ENCODE assay signal across 2 cellular contexts in the genomic region with DNA sequence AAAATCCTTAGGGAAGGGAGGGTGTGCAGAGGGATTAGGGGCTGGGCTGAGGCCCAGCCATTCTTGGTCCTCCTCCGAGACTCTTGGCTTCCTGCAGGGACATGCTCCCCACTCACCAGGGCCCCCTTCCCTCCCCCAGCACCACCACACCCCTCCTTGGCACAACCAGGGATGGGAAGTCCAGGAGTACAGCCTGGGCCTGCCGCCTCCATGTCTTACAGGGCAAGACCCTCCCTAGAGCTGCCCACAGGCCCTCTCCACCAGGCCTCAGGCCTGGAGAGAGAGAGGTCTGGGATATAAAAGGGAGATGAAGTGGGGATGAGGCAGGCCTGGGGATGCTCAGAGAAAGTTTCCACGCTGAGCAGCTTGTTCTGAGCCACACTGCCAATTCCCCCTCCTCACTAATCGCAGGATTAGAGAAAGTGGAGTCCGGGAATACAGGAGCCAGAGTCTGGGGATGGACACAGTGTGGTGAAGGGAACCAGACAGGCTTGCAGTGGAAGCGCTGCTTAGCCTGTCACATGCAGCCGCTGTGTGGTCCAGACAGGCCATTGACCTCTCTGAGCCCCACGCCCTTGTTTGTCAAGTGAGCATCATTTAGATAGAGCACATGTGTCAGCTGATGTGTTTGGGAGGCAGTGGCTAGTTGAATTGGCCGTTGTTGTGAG.
TF ChIP-seq lines count a peak whose summit lies in the region.

No MANE protein-coding gene starts in this region.

TF ChIP-seq in SK-N-SH, 30 proteins besides CTCF, POLR2A, EP300 and RAD21 (continued from another document):
- TF ChIP-seq, protein P1, sequence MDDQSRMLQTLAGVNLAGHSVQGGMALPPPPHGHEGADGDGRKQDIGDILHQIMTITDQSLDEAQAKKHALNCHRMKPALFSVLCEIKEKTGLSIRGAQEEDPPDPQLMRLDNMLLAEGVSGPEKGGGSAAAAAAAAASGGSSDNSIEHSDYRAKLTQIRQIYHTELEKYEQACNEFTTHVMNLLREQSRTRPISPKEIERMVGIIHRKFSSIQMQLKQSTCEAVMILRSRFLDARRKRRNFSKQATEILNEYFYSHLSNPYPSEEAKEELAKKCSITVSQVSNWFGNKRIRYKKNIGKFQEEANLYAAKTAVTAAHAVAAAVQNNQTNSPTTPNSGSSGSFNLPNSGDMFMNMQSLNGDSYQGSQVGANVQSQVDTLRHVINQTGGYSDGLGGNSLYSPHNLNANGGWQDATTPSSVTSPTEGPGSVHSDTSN (IDR thresholded peaks at IDR 0.05) = no peak
- TF ChIP-seq MXI1 (IDR thresholded peaks at IDR 0.05; ENCODE audit: low read depth, low read length) = no peak
- TF ChIP-seq FOSL2 (IDR thresholded peaks at IDR 0.05; ENCODE audit: borderline replicate concordance, low read depth) = no peak
- no peak for TF ChIP-seq SMC3 (IDR thresholded peaks at IDR 0.05; ENCODE audit: low read depth, low read length)
- no peak for TF ChIP-seq EZH2phosphoT487 (IDR thresholded peaks at IDR 0.05; ENCODE audit: borderline replicate concordance, low read depth)
- no peak for TF ChIP-seq FOXM1 (IDR thresholded peaks at IDR 0.05; ENCODE audit: low read depth)
- TF ChIP-seq GABPA (IDR thresholded peaks at IDR 0.05; ENCODE audit: low read depth) = no peak
- TF ChIP-seq, protein P2, sequence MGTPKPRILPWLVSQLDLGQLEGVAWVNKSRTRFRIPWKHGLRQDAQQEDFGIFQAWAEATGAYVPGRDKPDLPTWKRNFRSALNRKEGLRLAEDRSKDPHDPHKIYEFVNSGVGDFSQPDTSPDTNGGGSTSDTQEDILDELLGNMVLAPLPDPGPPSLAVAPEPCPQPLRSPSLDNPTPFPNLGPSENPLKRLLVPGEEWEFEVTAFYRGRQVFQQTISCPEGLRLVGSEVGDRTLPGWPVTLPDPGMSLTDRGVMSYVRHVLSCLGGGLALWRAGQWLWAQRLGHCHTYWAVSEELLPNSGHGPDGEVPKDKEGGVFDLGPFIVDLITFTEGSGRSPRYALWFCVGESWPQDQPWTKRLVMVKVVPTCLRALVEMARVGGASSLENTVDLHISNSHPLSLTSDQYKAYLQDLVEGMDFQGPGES (IDR thresholded peaks at IDR 0.05; ENCODE audit: low read depth, low read length) = no peak
- no peak for TF ChIP-seq TCF12 (IDR thresholded peaks at IDR 0.05)
- no peak for TF ChIP-seq NFIC (IDR thresholded peaks at IDR 0.05; ENCODE audit: borderline replicate concordance)
- no peak for TF ChIP-seq YY1 (IDR thresholded peaks at IDR 0.05; ENCODE audit: low read depth)
- TF ChIP-seq, protein P3, sequence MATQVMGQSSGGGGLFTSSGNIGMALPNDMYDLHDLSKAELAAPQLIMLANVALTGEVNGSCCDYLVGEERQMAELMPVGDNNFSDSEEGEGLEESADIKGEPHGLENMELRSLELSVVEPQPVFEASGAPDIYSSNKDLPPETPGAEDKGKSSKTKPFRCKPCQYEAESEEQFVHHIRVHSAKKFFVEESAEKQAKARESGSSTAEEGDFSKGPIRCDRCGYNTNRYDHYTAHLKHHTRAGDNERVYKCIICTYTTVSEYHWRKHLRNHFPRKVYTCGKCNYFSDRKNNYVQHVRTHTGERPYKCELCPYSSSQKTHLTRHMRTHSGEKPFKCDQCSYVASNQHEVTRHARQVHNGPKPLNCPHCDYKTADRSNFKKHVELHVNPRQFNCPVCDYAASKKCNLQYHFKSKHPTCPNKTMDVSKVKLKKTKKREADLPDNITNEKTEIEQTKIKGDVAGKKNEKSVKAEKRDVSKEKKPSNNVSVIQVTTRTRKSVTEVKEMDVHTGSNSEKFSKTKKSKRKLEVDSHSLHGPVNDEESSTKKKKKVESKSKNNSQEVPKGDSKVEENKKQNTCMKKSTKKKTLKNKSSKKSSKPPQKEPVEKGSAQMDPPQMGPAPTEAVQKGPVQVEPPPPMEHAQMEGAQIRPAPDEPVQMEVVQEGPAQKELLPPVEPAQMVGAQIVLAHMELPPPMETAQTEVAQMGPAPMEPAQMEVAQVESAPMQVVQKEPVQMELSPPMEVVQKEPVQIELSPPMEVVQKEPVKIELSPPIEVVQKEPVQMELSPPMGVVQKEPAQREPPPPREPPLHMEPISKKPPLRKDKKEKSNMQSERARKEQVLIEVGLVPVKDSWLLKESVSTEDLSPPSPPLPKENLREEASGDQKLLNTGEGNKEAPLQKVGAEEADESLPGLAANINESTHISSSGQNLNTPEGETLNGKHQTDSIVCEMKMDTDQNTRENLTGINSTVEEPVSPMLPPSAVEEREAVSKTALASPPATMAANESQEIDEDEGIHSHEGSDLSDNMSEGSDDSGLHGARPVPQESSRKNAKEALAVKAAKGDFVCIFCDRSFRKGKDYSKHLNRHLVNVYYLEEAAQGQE (IDR thresholded peaks at IDR 0.05; ENCODE audit: low read depth, low read length) = no peak
- TF ChIP-seq RFX5 (IDR thresholded peaks at IDR 0.05; ENCODE audit: low read length) = no peak
- TF ChIP-seq, protein P4, sequence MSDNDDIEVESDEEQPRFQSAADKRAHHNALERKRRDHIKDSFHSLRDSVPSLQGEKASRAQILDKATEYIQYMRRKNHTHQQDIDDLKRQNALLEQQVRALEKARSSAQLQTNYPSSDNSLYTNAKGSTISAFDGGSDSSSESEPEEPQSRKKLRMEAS (IDR thresholded peaks at IDR 0.05; ENCODE audit: low read depth) = no peak
- no peak for TF ChIP-seq TAF1 (IDR thresholded peaks at IDR 0.05; ENCODE audit: borderline replicate concordance, low read depth, low read length)
- no peak for TF ChIP-seq JUND (IDR thresholded peaks at IDR 0.05)
- TF ChIP-seq, protein P5, sequence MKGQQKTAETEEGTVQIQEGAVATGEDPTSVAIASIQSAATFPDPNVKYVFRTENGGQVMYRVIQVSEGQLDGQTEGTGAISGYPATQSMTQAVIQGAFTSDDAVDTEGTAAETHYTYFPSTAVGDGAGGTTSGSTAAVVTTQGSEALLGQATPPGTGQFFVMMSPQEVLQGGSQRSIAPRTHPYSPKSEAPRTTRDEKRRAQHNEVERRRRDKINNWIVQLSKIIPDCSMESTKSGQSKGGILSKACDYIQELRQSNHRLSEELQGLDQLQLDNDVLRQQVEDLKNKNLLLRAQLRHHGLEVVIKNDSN (IDR thresholded peaks at IDR 0.05; ENCODE audit: borderline replicate concordance, low read depth) = no peak

TF ChIP-seq in SK-N-SH treated with all-trans-retinoic acid at 6 μM for 48 hours, 23 proteins besides CTCF, POLR2A, EP300 and RAD21 (continued from another document):
- TF ChIP-seq, protein P6, sequence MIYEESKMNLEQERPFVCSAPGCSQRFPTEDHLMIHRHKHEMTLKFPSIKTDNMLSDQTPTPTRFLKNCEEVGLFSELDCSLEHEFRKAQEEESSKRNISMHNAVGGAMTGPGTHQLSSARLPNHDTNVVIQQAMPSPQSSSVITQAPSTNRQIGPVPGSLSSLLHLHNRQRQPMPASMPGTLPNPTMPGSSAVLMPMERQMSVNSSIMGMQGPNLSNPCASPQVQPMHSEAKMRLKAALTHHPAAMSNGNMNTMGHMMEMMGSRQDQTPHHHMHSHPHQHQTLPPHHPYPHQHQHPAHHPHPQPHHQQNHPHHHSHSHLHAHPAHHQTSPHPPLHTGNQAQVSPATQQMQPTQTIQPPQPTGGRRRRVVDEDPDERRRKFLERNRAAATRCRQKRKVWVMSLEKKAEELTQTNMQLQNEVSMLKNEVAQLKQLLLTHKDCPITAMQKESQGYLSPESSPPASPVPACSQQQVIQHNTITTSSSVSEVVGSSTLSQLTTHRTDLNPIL (CRISPR knock-in tag; IDR thresholded peaks at IDR 0.05; ENCODE audit: low read depth) = no peak
- TF ChIP-seq OSR1 (CRISPR knock-in tag; IDR thresholded peaks at IDR 0.05) (no peak), ARNTL (CRISPR knock-in tag; IDR thresholded peaks at IDR 0.05; ENCODE audit: borderline replicate concordance, low read depth) (no peak), ZNF70 (CRISPR knock-in tag; IDR thresholded peaks at IDR 0.05) (no peak), ZC3H10 (CRISPR knock-in tag; IDR thresholded peaks at IDR 0.05) (no peak)
- TF ChIP-seq, protein P7, sequence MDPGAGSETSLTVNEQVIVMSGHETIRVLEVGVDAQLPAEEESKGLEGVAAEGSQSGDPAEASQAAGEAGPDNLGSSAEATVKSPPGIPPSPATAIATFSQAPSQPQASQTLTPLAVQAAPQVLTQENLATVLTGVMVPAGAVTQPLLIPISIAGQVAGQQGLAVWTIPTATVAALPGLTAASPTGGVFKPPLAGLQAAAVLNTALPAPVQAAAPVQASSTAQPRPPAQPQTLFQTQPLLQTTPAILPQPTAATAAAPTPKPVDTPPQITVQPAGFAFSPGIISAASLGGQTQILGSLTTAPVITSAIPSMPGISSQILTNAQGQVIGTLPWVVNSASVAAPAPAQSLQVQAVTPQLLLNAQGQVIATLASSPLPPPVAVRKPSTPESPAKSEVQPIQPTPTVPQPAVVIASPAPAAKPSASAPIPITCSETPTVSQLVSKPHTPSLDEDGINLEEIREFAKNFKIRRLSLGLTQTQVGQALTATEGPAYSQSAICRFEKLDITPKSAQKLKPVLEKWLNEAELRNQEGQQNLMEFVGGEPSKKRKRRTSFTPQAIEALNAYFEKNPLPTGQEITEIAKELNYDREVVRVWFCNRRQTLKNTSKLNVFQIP (CRISPR knock-in tag; IDR thresholded peaks at IDR 0.05; ENCODE audit: borderline replicate concordance, low read depth) = no peak
TF ChIP-seq in SK-N-SH treated with all-trans-retinoic acid at 6 μM for 48 hours: peak in this region for 0.
